ENCODE assay signal across 8 cellular contexts in the genomic region with DNA sequence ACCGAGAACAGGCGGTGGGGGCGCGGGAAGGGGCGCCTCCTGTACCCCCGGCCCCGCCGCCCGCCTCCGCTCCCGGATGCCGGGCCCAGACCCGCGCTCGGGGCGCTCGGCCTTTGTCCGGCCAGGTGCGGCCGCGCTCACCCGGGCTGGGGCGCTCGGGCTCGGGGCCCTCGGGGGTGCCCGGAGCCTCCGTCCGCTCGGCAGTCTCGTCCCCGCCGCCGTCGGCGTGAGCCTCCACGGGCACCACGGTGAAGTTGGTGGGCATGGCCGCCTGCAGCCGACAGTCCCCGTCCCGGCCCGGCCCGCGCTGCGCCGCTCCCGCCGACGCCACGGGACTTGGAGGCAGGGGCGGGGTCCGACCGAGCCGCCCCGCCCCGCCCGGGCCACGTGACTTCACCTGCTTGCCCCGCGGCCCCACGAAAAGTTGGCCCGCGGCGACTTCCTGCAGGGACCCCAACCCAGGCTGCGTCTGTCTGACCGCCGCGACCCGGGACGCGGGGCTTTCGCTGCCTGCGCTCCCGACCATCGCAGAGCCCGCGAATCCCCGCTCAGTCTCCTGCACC. TPM values are rescaled to one million over a fixed set of nuclear protein-coding genes. Genes with fewer than 3 reads are reported as not detected.
DNase-seq lines count a peak whose midpoint lies in the region; ATAC-seq lines count a peak whose summit lies in the region.

Gene SLC12A7 (minus strand): TSS at position 337 of the 563 bp plus-strand sequence. CDS start 72 bp downstream, at position 265.

- peak within 1 kb of the TSS; percentile 87 for H3K4me3 Mint-ChIP-seq in activated naive CD8-positive, alpha-beta T cell treated with anti-CD3 and anti-CD28 coated beads for 36 hours

- peaks cover 3% of the 10 kb centered on the region for H3K36me3 Mint-ChIP-seq in activated naive CD8-positive, alpha-beta T cell treated with anti-CD3 and anti-CD28 coated beads for 36 hours

- H3K27ac Mint-ChIP-seq in activated naive CD8-positive, alpha-beta T cell treated with anti-CD3 and anti-CD28 coated beads for 36 hours = peak within 1 kb of the TSS; percentile 73

- no peaks in the 10 kb centered on the region for H3K27me3 Mint-ChIP-seq in activated naive CD8-positive, alpha-beta T cell treated with anti-CD3 and anti-CD28 coated beads for 36 hours

- peak; percentile 53 for ATAC-seq in HG03135 (IDR thresholded peaks at IDR 0.05; ENCODE audit: unreplicated experiment)
- peak; percentile 69 to 84 for ATAC-seq in left cardiac atrium

- no peaks in the 10 kb centered on the region for H3K9me3 Mint-ChIP-seq in activated naive CD8-positive, alpha-beta T cell treated with anti-CD3 and anti-CD28 coated beads for 36 hours

- peaks cover 29% of the 10 kb centered on the region for H3K4me1 Mint-ChIP-seq in activated naive CD8-positive, alpha-beta T cell treated with anti-CD3 and anti-CD28 coated beads for 36 hours

- DNase-seq in DMS 273 (lab: John Stamatoyannopoulos, UW; ENCODE audit: unreplicated experiment) (peak; percentile 64), DMS 273 treated with DMSO at 0.1 percent for 48 hours (lab: John Stamatoyannopoulos, UW) (no peak), RKO (ENCODE audit: low spot score) (peak; percentile 52), left cardiac atrium (peak; percentile 66), pulmonary artery endothelial cell (ENCODE audit: low read depth, low spot score) (no peak), amniotic stem cell (lab: John Stamatoyannopoulos, UW) (no peak)
- peak; percentile 80 for DNase-seq in activated naive CD8-positive, alpha-beta T cell treated with anti-CD3 and anti-CD28 coated beads for 36 hours

- intact Hi-C loops in left cardiac atrium (cut with DNase I) = no loop called here

RNA-seq across cellular contexts. Expression of gene SLC12A7, which starts in this region (rescaled TPM):
- total RNA-seq in activated naive CD8-positive, alpha-beta T cell treated with anti-CD3 and anti-CD28 coated beads for 36 hours = 10 to 100 TPM; 14.0 to 14.6 TPM
- total RNA-seq in left cardiac atrium = 10 to 100 TPM; 53.7 to 54.1 TPM
- total RNA-seq in pulmonary artery endothelial cell = 21.6 and 23.1 TPM in 2 replicates

Comparison
In these comparisons a context has a peak if more than half of its experiments do, and no peak if none do; other contexts are left out.
1. DNase-seq: peak in DMS 273 (single experiment), RKO (single experiment), activated naive CD8-positive, alpha-beta T cell treated with anti-CD3 and anti-CD28 coated beads for 36 hours (single experiment) and left cardiac atrium (single experiment); none in DMS 273 treated with DMSO at 0.1 percent for 48 hours (single experiment), pulmonary artery endothelial cell (single experiment) and amniotic stem cell (single experiment).